8 cellular contexts compared by ENCODE assay signal in the genomic region with DNA sequence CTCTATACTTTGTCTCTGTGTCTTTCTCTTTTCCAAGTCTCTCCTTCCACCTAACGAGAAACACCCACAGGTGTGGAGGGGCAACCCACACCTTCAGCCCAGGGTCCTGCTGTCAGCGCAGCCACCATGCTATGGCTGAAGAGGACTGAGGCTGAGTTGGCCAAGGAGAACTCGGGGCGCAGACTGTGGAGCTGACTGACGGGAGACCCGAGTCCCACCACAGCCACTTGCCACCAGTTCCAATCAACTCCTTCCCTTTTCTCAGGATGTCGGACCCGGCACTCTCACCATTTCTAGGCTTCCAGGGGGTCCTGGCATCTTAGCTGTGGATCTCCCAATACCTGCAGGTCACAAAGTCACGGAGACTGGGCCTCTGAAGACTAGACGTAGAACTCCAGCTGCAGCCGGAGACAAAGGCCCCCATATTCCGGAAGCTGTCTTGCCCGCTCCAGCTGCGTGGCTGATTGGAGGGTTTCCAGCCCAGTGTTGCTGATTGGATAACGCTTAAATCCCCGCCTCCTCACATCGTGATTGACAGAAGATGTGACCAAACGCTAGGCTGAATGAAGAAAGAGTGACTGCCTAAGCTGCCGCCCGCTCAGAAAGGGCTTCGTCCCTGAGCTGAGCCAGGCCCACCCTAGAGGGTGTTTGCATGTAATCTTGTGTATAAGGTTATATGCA.
DNase-seq lines count a peak whose midpoint lies in the region; ATAC-seq and TF ChIP-seq lines count a peak whose summit lies in the region.

No MANE protein-coding gene starts in this region.

- no peak for DNase-seq in HEK293T (ENCODE audit: extremely low spot score)
- DNase-seq in ascending aorta (ENCODE audit: low spot score in 2 of 2): peak; percentile 68 to 90
- DNase-seq in iris pigment epithelial cell (ENCODE audit: low read depth): peak; percentile 94
- peak; percentile 57 to 84 for DNase-seq in stimulated activated CD4-positive, alpha-beta T cell treated with anti-CD3 and anti-CD28 coated beads, Interleukin-15, amount 100 ng/mL, for 48 hours (ENCODE audit: low read depth in 2 of 2)
- no peak for DNase-seq in GM19240 (ENCODE audit: insufficient read length, low spot score)
- DNase-seq in GM10266 (ENCODE audit: extremely low spot score): no peak

- peaks cover 4 to 16% of the 10 kb centered on the region in 2 donors for H3K9me3 ChIP-seq in ascending aorta

- H3K4me1 ChIP-seq in ascending aorta: no peaks in the 10 kb centered on the region

- CTCF ChIA-PET in HEK293T (lab: Yijun Ruan, JAX): no interaction called here

- H3K36me3 ChIP-seq in ascending aorta: no peaks in the 10 kb centered on the region

- H3K27me3 Mint-ChIP-seq in T-helper 1 cell treated with Interleukin-12 subunit alpha and Interleukin-12 subunit beta and Interleukin-4 antibody, amounts not matched to agents 30 μg/mL and 1 μg/mL, for 36 hours (ENCODE audit: low read depth): no peaks in the 10 kb centered on the region

- H3K36me3 Mint-ChIP-seq in T-helper 1 cell treated with Interleukin-12 subunit alpha and Interleukin-12 subunit beta and Interleukin-4 antibody, amounts not matched to agents 30 μg/mL and 1 μg/mL, for 36 hours (ENCODE audit: low read depth): peaks cover 16% of the 10 kb centered on the region

- intact Hi-C loops in ascending aorta (cut with DNase I): no loop called here

- peak overlapping the region; percentile 97 for H3K4me3 Mint-ChIP-seq in T-helper 1 cell treated with Interleukin-12 subunit alpha and Interleukin-12 subunit beta and Interleukin-4 antibody, amounts not matched to agents 30 μg/mL and 1 μg/mL, for 36 hours

- peak overlapping the region; percentile 45 to 76 for H3K4me3 ChIP-seq in ascending aorta

- H3K27me3 ChIP-seq in ascending aorta: no peaks in the 10 kb centered on the region

- H3K27ac Mint-ChIP-seq in T-helper 1 cell treated with Interleukin-12 subunit alpha and Interleukin-12 subunit beta and Interleukin-4 antibody, amounts not matched to agents 30 μg/mL and 1 μg/mL, for 36 hours: peak overlapping the region; percentile 95

- POLR2A ChIA-PET in HEK293T (lab: Yijun Ruan, JAX): no interaction called here

- ATAC-seq in HG03175 (IDR thresholded peaks at IDR 0.05; ENCODE audit: unreplicated experiment): no peak

- TF ChIP-seq CTCF in ascending aorta (IDR thresholded peaks at IDR 0.05) (no peak), GM10266 (IDR thresholded peaks at IDR 0.05; ENCODE audit: control insufficient read depth, insufficient read depth, low read depth, missing control alignments) (no peak)

- no peaks in the 10 kb centered on the region for H3K4me1 Mint-ChIP-seq in T-helper 1 cell treated with Interleukin-12 subunit alpha and Interleukin-12 subunit beta and Interleukin-4 antibody, amounts not matched to agents 30 μg/mL and 1 μg/mL, for 36 hours (ENCODE audit: low read depth)

- H3K9me3 Mint-ChIP-seq in T-helper 1 cell treated with Interleukin-12 subunit alpha and Interleukin-12 subunit beta and Interleukin-4 antibody, amounts not matched to agents 30 μg/mL and 1 μg/mL, for 36 hours: peaks cover 61% of the 10 kb centered on the region

- H3K27ac ChIP-seq in ascending aorta: peak overlapping the region in 1 of 2 donors; percentile 70

TF ChIP-seq in HEK293T, 16 proteins besides CTCF, POLR2A, EP300 and RAD21:
- no peak for TF ChIP-seq L3MBTL2 (conservative IDR thresholded peaks at IDR 0.05)
- no peak for TF ChIP-seq BHLHE40 (IDR thresholded peaks at IDR 0.05; ENCODE audit: borderline replicate concordance)
- no peak for TF ChIP-seq ELF4 (IDR thresholded peaks at IDR 0.05)
- no peak for TF ChIP-seq SP1 (IDR thresholded peaks at IDR 0.05)
- TF ChIP-seq, protein P1, sequence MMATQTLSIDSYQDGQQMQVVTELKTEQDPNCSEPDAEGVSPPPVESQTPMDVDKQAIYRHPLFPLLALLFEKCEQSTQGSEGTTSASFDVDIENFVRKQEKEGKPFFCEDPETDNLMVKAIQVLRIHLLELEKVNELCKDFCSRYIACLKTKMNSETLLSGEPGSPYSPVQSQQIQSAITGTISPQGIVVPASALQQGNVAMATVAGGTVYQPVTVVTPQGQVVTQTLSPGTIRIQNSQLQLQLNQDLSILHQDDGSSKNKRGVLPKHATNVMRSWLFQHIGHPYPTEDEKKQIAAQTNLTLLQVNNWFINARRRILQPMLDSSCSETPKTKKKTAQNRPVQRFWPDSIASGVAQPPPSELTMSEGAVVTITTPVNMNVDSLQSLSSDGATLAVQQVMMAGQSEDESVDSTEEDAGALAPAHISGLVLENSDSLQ (IDR thresholded peaks at IDR 0.05): peak; percentile 57
- TF ChIP-seq CTBP1 (IDR thresholded peaks at IDR 0.05; ENCODE audit: borderline replicate concordance): no peak
- TF ChIP-seq HDGF (IDR thresholded peaks at IDR 0.05; ENCODE audit: borderline replicate concordance): no peak
- no peak for TF ChIP-seq FOXK2 (IDR thresholded peaks at IDR 0.05)

Comparison
In these comparisons a context has a peak if more than half of its experiments do, and no peak if none do; other contexts are left out.
1. DNase-seq: peak in ascending aorta (2 of 2), iris pigment epithelial cell (single experiment) and stimulated activated CD4-positive, alpha-beta T cell treated with anti-CD3 and anti-CD28 coated beads, Interleukin-15, amount 100 ng/mL, for 48 hours (2 of 2); none in HEK293T (single experiment), GM19240 (single experiment) and GM10266 (single experiment).